In the genomic region with DNA sequence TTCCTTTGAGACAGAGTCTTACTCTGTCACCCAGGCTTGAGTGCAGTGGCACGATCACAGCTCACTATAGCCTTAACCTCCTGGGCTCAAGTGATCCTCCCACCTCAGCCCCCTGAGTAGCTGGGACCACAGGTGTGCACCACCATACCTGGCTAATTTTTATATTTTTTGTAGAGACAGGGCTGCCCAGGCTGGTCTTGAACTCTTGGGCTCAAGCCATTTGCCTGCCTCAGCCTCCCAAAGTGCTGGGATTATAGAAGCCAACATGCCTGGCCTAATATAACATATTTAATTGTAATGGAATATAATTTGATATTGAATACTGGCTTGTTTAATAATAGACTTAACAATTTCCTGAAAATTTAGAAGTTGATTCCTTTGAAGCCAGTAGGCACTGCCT, we compare ENCODE assay signal across 6 cellular contexts.
A peak's percentile ranks its signal among the peaks of the same experiment; 100 is the strongest.
DNase-seq lines count a peak whose midpoint lies in the region; ATAC-seq and TF ChIP-seq lines count a peak whose summit lies in the region.
"Not testable (repeated sequence)": the region's sequence is repeated elsewhere in the genome, so short reads cannot be mapped to it uniquely, and the experiment has no call there.

No MANE protein-coding gene starts in this region.

- TF ChIP-seq CTCF in chondrocyte (IDR thresholded peaks at IDR 0.05); right lobe of liver (IDR thresholded peaks at IDR 0.05); sigmoid colon (IDR thresholded peaks at IDR 0.05); suprapubic skin (IDR thresholded peaks at IDR 0.05): not testable (repeated sequence)

- peaks cover 73% of the 10 kb centered on the region for H3K27me3 Mint-ChIP-seq in chondrocyte (ENCODE audit: low read depth)
- peaks cover 23 to 39% of the 10 kb centered on the region in 2 donors for H3K27me3 Mint-ChIP-seq in natural killer cell treated with Interleukin-12 subunit alpha and Interleukin-12 subunit beta and Interleukin-15 and Interleukin-18, amount 100 ng/mL, for 72 hours

- WGBS in right lobe of liver (ENCODE audit: insufficient coverage, low coverage, low lambda C conversion rate, missing lambda C conversion rate): 83% methylated on average over 1 of the region's 1 CpG
- 88 to 93% methylated on average over 1 of the region's 1 CpG for WGBS in sigmoid colon, 2 donors
- 95% methylated on average over 1 of the region's 1 CpG for WGBS in suprapubic skin

- not testable (repeated sequence) for TF ChIP-seq EP300 in sigmoid colon (IDR thresholded peaks at IDR 0.05); suprapubic skin (IDR thresholded peaks at IDR 0.05)

- peaks cover 22% of the 10 kb centered on the region for H3K4me1 ChIP-seq in HUES48 (ENCODE audit: control insufficient read depth, insufficient read depth, low read length)
- not testable (repeated sequence) for H3K4me1 ChIP-seq in right lobe of liver
- H3K4me1 ChIP-seq in sigmoid colon: peaks cover 0 to 16% (median 13%) of the 10 kb centered on the region in 4 donors
- peaks cover 14% of the 10 kb centered on the region for H3K4me1 ChIP-seq in suprapubic skin

- not testable (repeated sequence) for TF ChIP-seq POLR2A in right lobe of liver (IDR thresholded peaks at IDR 0.05); sigmoid colon (IDR thresholded peaks at IDR 0.05); suprapubic skin (IDR thresholded peaks at IDR 0.05)

- H3K9ac ChIP-seq in HUES48 (ENCODE audit: low read depth, low read length): not testable (repeated sequence)

- H3K4me3 Mint-ChIP-seq in chondrocyte (ENCODE audit: unreplicated experiment); natural killer cell treated with Interleukin-12 subunit alpha and Interleukin-12 subunit beta and Interleukin-15 and Interleukin-18, amount 100 ng/mL, for 72 hours: not testable (repeated sequence)

- not testable (repeated sequence) for H3K4me3 ChIP-seq in HUES48 (ENCODE audit: low read depth, low read length); right lobe of liver; sigmoid colon; suprapubic skin

- not testable (repeated sequence) for H3K36me3 Mint-ChIP-seq in chondrocyte (ENCODE audit: low read depth); natural killer cell treated with Interleukin-12 subunit alpha and Interleukin-12 subunit beta and Interleukin-15 and Interleukin-18, amount 100 ng/mL, for 72 hours

- intact Hi-C loops in right lobe of liver (cut with DNase I); sigmoid colon (cut with DNase I): not testable (repeated sequence)

- not testable (repeated sequence) for H3K9me3 Mint-ChIP-seq in chondrocyte (ENCODE audit: low read depth); natural killer cell treated with Interleukin-12 subunit alpha and Interleukin-12 subunit beta and Interleukin-15 and Interleukin-18, amount 100 ng/mL, for 72 hours

- H3K27me3 ChIP-seq in HUES48 (ENCODE audit: control insufficient read depth, insufficient read depth, low read length): peaks cover 40% of the 10 kb centered on the region
- not testable (repeated sequence) for H3K27me3 ChIP-seq in right lobe of liver
- peaks cover 0 to 66% (median 18%) of the 10 kb centered on the region in 3 donors for H3K27me3 ChIP-seq in sigmoid colon
- peaks cover 62% of the 10 kb centered on the region for H3K27me3 ChIP-seq in suprapubic skin

- H3K36me3 ChIP-seq in HUES48 (ENCODE audit: control insufficient read depth, insufficient read depth, low read length); right lobe of liver; sigmoid colon; suprapubic skin: not testable (repeated sequence)

- DNase-seq in chondrocyte (ENCODE audit: low spot score): peak; percentile 20
- peak in 2 of 3 donors; percentile 3 for DNase-seq in right lobe of liver
- DNase-seq in natural killer cell treated with Interleukin-12 subunit alpha and Interleukin-12 subunit beta and Interleukin-15 and Interleukin-18, amount 100 ng/mL, for 72 hours (ENCODE audit: low spot score): peak; percentile 15
- DNase-seq in sigmoid colon: peak; percentile 5
- DNase-seq in suprapubic skin (ENCODE audit: low spot score in 2 of 2): peak; percentile 3 to 53

- H3K27ac ChIP-seq in HUES48 (ENCODE audit: low read depth, low read length): peak overlapping the region; percentile 76
- not testable (repeated sequence) for H3K27ac ChIP-seq in right lobe of liver, sigmoid colon, suprapubic skin

- not testable (repeated sequence) for H3K9me3 ChIP-seq in HUES48 (ENCODE audit: control insufficient read depth, insufficient read depth, low read length); right lobe of liver; sigmoid colon; suprapubic skin

- not testable (repeated sequence) for ATAC-seq in right lobe of liver; natural killer cell treated with Interleukin-12 subunit alpha and Interleukin-12 subunit beta and Interleukin-15 and Interleukin-18, amount 100 ng/mL, for 72 hours

- not testable (repeated sequence) for H3K4me1 Mint-ChIP-seq in chondrocyte (ENCODE audit: low read depth); natural killer cell treated with Interleukin-12 subunit alpha and Interleukin-12 subunit beta and Interleukin-15 and Interleukin-18, amount 100 ng/mL, for 72 hours (ENCODE audit: low read depth in 2 of 2)

- not testable (repeated sequence) for H3K27ac Mint-ChIP-seq in chondrocyte (ENCODE audit: unreplicated experiment); natural killer cell treated with Interleukin-12 subunit alpha and Interleukin-12 subunit beta and Interleukin-15 and Interleukin-18, amount 100 ng/mL, for 72 hours
